9 cellular contexts compared by ENCODE assay signal in genomic region chr10:43421201-43421507, GRCh38. TPM values are rescaled to one million over a fixed set of nuclear protein-coding genes. Genes with fewer than 3 reads are reported as not detected.
A peak's percentile ranks its signal among the peaks of the same experiment; 100 is the strongest.
DNase-seq lines count a peak whose midpoint lies in the region; ATAC-seq and TF ChIP-seq lines count a peak whose summit lies in the region.
"Had no signal": no experiment of that assay in that cellular context is flagged by ENCODE, and none has a peak within 500 bp of the region (broad histone marks: within the 10 kb centered on the region; RNA-seq: fewer than 3 reads in every experiment).

No MANE protein-coding gene starts in this region.

- no TSS peak for BruUV-seq in mammary epithelial cell (replicated peaks; lab: Mats Ljungman, UMichigan)

- ATAC-seq in HG02973 (IDR thresholded peaks at IDR 0.05; ENCODE audit: unreplicated experiment) (peak; percentile 6), HG03097 (IDR thresholded peaks at IDR 0.05; ENCODE audit: low FRiP score, unreplicated experiment) (no peak)

- in situ Hi-C loops in mammary epithelial cell (cut with MboI; ENCODE audit: low sequenced_read_pairs in 2 of 2) = no loop called here

- no peaks in the 10 kb centered on the region for H3K79me2 ChIP-seq in mammary epithelial cell (ENCODE audit: insufficient read depth, low read length)

- H3K36me3 ChIP-seq in mammary epithelial cell (ENCODE audit: insufficient read depth, low read length) (no peaks in the 10 kb centered on the region), mucosa of stomach (ENCODE audit: control insufficient read depth, insufficient read depth, low read length) (no peaks in the 10 kb centered on the region)

- intact Hi-C loops in mammary epithelial cell (cut with micrococcal nuclease) = no loop called here

- no peaks in the 10 kb centered on the region for H4K20me1 ChIP-seq in mammary epithelial cell (ENCODE audit: insufficient read depth, low read length)

- no peak for TF ChIP-seq CTCF in AG04449 (IDR thresholded peaks at IDR 0.05; ENCODE audit: insufficient read depth, low read length, missing control alignments)
- TF ChIP-seq CTCF in mammary epithelial cell (conservative IDR thresholded peaks at IDR 0.05 in 1 of 2, IDR thresholded peaks at IDR 0.05 in 1 of 2; ENCODE audit: extremely low read depth in 1 of 2, insufficient read depth in 1 of 2, low read depth in 1 of 2, low read length in 2 of 2) = no peak

- no peaks in the 10 kb centered on the region for H3K9me3 ChIP-seq in mammary epithelial cell (replicated peaks; ENCODE audit: insufficient read depth, low read length)
- H3K9me3 ChIP-seq in mucosa of stomach (ENCODE audit: control insufficient read depth, low read length) = no peaks in the 10 kb centered on the region

- peak overlapping the region; percentile 63 for H3K9ac ChIP-seq in mammary epithelial cell (ENCODE audit: insufficient read depth, low read length)
- peak overlapping the region; percentile 78 for H3K9ac ChIP-seq in mucosa of stomach (ENCODE audit: low read length)

- DNase-seq in AG04449 (ENCODE audit: low read depth, low spot score) (no peak), mammary epithelial cell (no peak), glomerular visceral epithelial cell (ENCODE audit: extremely low spot score) (no peak), NCI-H524 treated with DMSO at 0.1 percent for 48 hours (lab: John Stamatoyannopoulos, UW) (no peak)
- no peak for DNase-seq in NK-92 treated with Interleukin-12 subunit alpha and Interleukin-12 subunit beta, amount 100 ng/mL, for 24 hours (lab: John Stamatoyannopoulos, UW)

- CTCF ChIA-PET in AG04449 (lab: Yijun Ruan, JAX) (interaction anchor here (3.4 kb wide), 1 partner anchor 27 kb away, joined by 7 read pairs; no protein-coding TSS in a partner anchor), mammary epithelial cell (lab: Charles Lee; ENCODE audit: low non-redundant PET) (no interaction called here)

- H2AFZ ChIP-seq in mammary epithelial cell (ENCODE audit: low read depth, low read length) = peak overlapping the region; percentile 89

- WGBS in mammary epithelial cell (ENCODE audit: low coverage, missing lambda C conversion rate) = 0% methylated on average over 4 of the region's 4 CpGs

- H3K4me3 ChIP-seq in AG04449 (ENCODE audit: low read depth, low read length) (peak overlapping the region; percentile 63), mammary epithelial cell (replicated peaks in 1 of 3; ENCODE audit: insufficient read depth in 1 of 3, low read depth in 2 of 3, low read length in 3 of 3) (peak overlapping the region; percentile 27 to 56 (median 43)), mucosa of stomach (ENCODE audit: low read length) (peak overlapping the region; percentile 29)

- POLR2A ChIA-PET in AG04449 (lab: Yijun Ruan, JAX) = interaction anchor here (1.2 kb wide), 2 partner anchors 10 to 14 kb away, joined by 3 to 8 read pairs; no protein-coding TSS in a partner anchor

- peak overlapping the region; percentile 74 for H3K4me2 ChIP-seq in mammary epithelial cell (ENCODE audit: insufficient read depth, low read depth, low read length)

- H3K27ac ChIP-seq in mammary epithelial cell (ENCODE audit: insufficient read depth, low read depth, low read length) = peak overlapping the region; percentile 21

- H3K27me3 ChIP-seq in mammary epithelial cell (ENCODE audit: insufficient read depth, low read length) (no peaks in the 10 kb centered on the region), mucosa of stomach (ENCODE audit: control insufficient read depth, insufficient read depth, low read length) (no peaks in the 10 kb centered on the region)

- dilution Hi-C loops in mammary epithelial cell (cut with HindIII; ENCODE audit: low sequenced_read_pairs) = no loop called here

- H3K4me1 ChIP-seq in mammary epithelial cell (ENCODE audit: insufficient read depth, low read length) = peaks cover 17% of the 10 kb centered on the region
- H3K4me1 ChIP-seq in mucosa of stomach (ENCODE audit: control insufficient read depth, insufficient read depth, low read length) = peaks cover 27% of the 10 kb centered on the region

RNA-seq across cellular contexts. Expression of gene HNRNPF, which starts 12.2 kb away (rescaled TPM):
- total RNA-seq in mammary epithelial cell = 100 to 1,000 TPM; 149 to 228 TPM
- 254 TPM for polyA plus RNA-seq in mammary epithelial cell
- 176 TPM for polyA minus RNA-seq in mammary epithelial cell

RNA-seq across cellular contexts. Expression of gene ZNF487, which starts 15.8 kb away (rescaled TPM):
- total RNA-seq in mammary epithelial cell = 1 to 10 TPM; 3.2 to 3.8 TPM
- 2.5 TPM for polyA plus RNA-seq in mammary epithelial cell
- not detected for polyA minus RNA-seq in mammary epithelial cell

RNA-seq across cellular contexts. Expression of gene FXYD4, which starts 49.7 kb away (rescaled TPM):
- total RNA-seq in mammary epithelial cell = not detected
- polyA plus RNA-seq in mammary epithelial cell = not detected
- not detected for polyA minus RNA-seq in mammary epithelial cell
- total RNA-seq: pulmonary artery endothelial cell had no signal
